In genomic region chr10:103921750-103922195, GRCh38 we compare ENCODE assay signal across 11 cellular contexts. TPM values are rescaled to one million over a fixed set of nuclear protein-coding genes. Genes with fewer than 3 reads are reported as not detected.
A peak's percentile ranks its signal among the peaks of the same experiment; 100 is the strongest.
DNase-seq lines count a peak whose midpoint lies in the region; ATAC-seq and TF ChIP-seq lines count a peak whose summit lies in the region.
"Had no signal": no experiment of that assay in that cellular context is flagged by ENCODE, and none has a peak within 500 bp of the region (broad histone marks: within the 10 kb centered on the region; RNA-seq: fewer than 3 reads in every experiment).

No MANE protein-coding gene starts in this region.

- peak; percentile 62 for DNase-seq in GDM1 (lab: John Stamatoyannopoulos, UW)
- peak; percentile 48 for DNase-seq in HuH-7 (ENCODE audit: low spot score)
- DNase-seq in activated T-cell treated with anti-CD3 and anti-CD28 coated beads, Interleukin-2, amount 50 U/mL, for 72 hours, result peak; percentile 40 to 47
- peak; percentile 30 to 48 for DNase-seq in lung microvascular endothelial cell (ENCODE audit: low read depth in 2 of 2)
- no peak for DNase-seq in NCI-H1092 (lab: John Stamatoyannopoulos, UW)
- DNase-seq in EL, result no peak
- no peak for DNase-seq in GM19240 (ENCODE audit: insufficient read length, low spot score)
- DNase-seq in right atrium auricular region (ENCODE audit: low spot score), result no peak
- DNase-seq: Right ventricle myocardium superior had no signal

- no peaks in the 10 kb centered on the region for H3K36me3 ChIP-seq in right atrium auricular region

- H3K4me1 ChIP-seq in right atrium auricular region, result peaks cover 0 to 15% of the 10 kb centered on the region in 2 donors

- H3K27me3 Mint-ChIP-seq in activated T-cell treated with anti-CD3 and anti-CD28 coated beads, Interleukin-2, amount 50 U/mL, for 72 hours (ENCODE audit: low read depth), result no peaks in the 10 kb centered on the region
- H3K27me3 Mint-ChIP-seq: memory B cell had no signal

- no peak overlapping the region for H3K27ac Mint-ChIP-seq in activated T-cell treated with anti-CD3 and anti-CD28 coated beads, Interleukin-2, amount 50 U/mL, for 72 hours
- H3K27ac Mint-ChIP-seq: memory B cell had no signal

- H3K4me1 Mint-ChIP-seq in activated T-cell treated with anti-CD3 and anti-CD28 coated beads, Interleukin-2, amount 50 U/mL, for 72 hours (ENCODE audit: low read depth), result peaks cover 12% of the 10 kb centered on the region

- H3K27ac ChIP-seq in right atrium auricular region, result no peak overlapping the region

- no peaks in the 10 kb centered on the region for H3K27me3 ChIP-seq in right atrium auricular region
- H3K27me3 ChIP-seq: body of pancreas had no signal

- no peaks in the 10 kb centered on the region for H3K9me3 Mint-ChIP-seq in activated T-cell treated with anti-CD3 and anti-CD28 coated beads, Interleukin-2, amount 50 U/mL, for 72 hours
- H3K9me3 Mint-ChIP-seq: memory B cell had no signal

- TF ChIP-seq CTCF in right atrium auricular region (IDR thresholded peaks at IDR 0.05), result no peak

- no peak overlapping the region for H3K4me3 Mint-ChIP-seq in activated T-cell treated with anti-CD3 and anti-CD28 coated beads, Interleukin-2, amount 50 U/mL, for 72 hours
- H3K4me3 Mint-ChIP-seq: memory B cell had no signal

- no peak overlapping the region for H3K4me3 ChIP-seq in right atrium auricular region
- H3K4me3 ChIP-seq: body of pancreas had no signal

- ATAC-seq in activated T-cell treated with anti-CD3 and anti-CD28 coated beads, Interleukin-2, amount 50 U/mL, for 72 hours (replicated peaks in 1 of 2), result peak in 1 of 2 donors; percentile 13
- ATAC-seq: body of pancreas had no signal

- H3K36me3 Mint-ChIP-seq in activated T-cell treated with anti-CD3 and anti-CD28 coated beads, Interleukin-2, amount 50 U/mL, for 72 hours (ENCODE audit: insufficient read depth in 2 of 2), result peaks cover 0 to 4% of the 10 kb centered on the region in 2 donors
- H3K36me3 Mint-ChIP-seq: memory B cell had no signal

- H3K9me3 ChIP-seq in right atrium auricular region, result no peaks in the 10 kb centered on the region
- H3K9me3 ChIP-seq: body of pancreas had no signal

RNA-seq across cellular contexts. Expression of gene STN1, which starts 3.8 kb away (rescaled TPM):
- 10 to 100 TPM; 52.0 to 57.7 TPM for total RNA-seq in activated T-cell treated with anti-CD3 and anti-CD28 coated beads, Interleukin-2, amount 50 U/mL, for 72 hours
- total RNA-seq in lung microvascular endothelial cell, result 24.2 and 31.0 TPM in 2 replicates
- total RNA-seq in right atrium auricular region, result 10 to 100 TPM; 26.8 to 35.3 TPM

RNA-seq across cellular contexts. Expression of gene SLK, which starts 45.2 kb away (rescaled TPM):
- 10 to 100 TPM; 22.5 to 25.1 TPM for total RNA-seq in activated T-cell treated with anti-CD3 and anti-CD28 coated beads, Interleukin-2, amount 50 U/mL, for 72 hours
- 41.4 and 70.4 TPM in 2 replicates for total RNA-seq in lung microvascular endothelial cell
- total RNA-seq in right atrium auricular region, result 10 to 100 TPM; 42.4 to 57.3 TPM

Comparison
In these comparisons a context has a peak if more than half of its experiments do, and no peak if none do; other contexts are left out.
1. DNase-seq: peak in GDM1 (single experiment), HuH-7 (single experiment), activated T-cell treated with anti-CD3 and anti-CD28 coated beads, Interleukin-2, amount 50 U/mL, for 72 hours (2 of 2) and lung microvascular endothelial cell (2 of 2); none in NCI-H1092 (single experiment), EL (single experiment), GM19240 (single experiment) and right atrium auricular region (single experiment).